15 cellular contexts compared by ENCODE assay signal in genomic region chr13:40385858-40386180, GRCh38.
"Had no signal": no experiment of that assay in that cellular context is flagged by ENCODE, and none has a peak within 500 bp of the region (broad histone marks: within the 10 kb centered on the region; RNA-seq: fewer than 3 reads in every experiment).

No MANE protein-coding gene starts in this region.

- H3K27ac ChIP-seq: adrenal gland, coronary artery, gastroesophageal sphincter, neutrophil, upper lobe of left lung had no signal

- H3K27me3 ChIP-seq: adrenal gland, gastroesophageal sphincter, upper lobe of left lung had no signal

- H3K4me1 ChIP-seq: adrenal gland had no signal

- H3K4me3 ChIP-seq: adrenal gland, coronary artery, gastroesophageal sphincter, upper lobe of left lung had no signal

- H3K9me3 ChIP-seq: adrenal gland, gastroesophageal sphincter, neutrophil, upper lobe of left lung had no signal

- DNase-seq: activated CD4-positive, alpha-beta T cell treated with anti-CD3 and anti-CD28 coated beads, Interleukin-2, amount 50 U/mL, for 4 hours; activated gamma-delta T cell treated with Interleukin-2 at 50 U/mL for 16 hours; activated T-cell treated with anti-CD3 and anti-CD28 coated beads, Interleukin-2, amount 50 U/mL, for 48 hours; adrenal gland; central memory CD4-positive, alpha-beta T cell; effector CD8-positive, alpha-beta T cell; right cardiac atrium; small intestine; stimulated activated naive CD4-positive, alpha-beta T cell treated with Interleukin-2 at 50 U/mL for 16 hours; T-helper 2 cell; upper lobe of left lung had no signal

- H3K27ac Mint-ChIP-seq: progenitor cell of endocrine pancreas had no signal

- ATAC-seq: gastroesophageal sphincter, right cardiac atrium had no signal

- H3K36me3 ChIP-seq: adrenal gland, gastroesophageal sphincter, neutrophil, upper lobe of left lung had no signal
